ENCODE assay signal across 9 cellular contexts in the genomic region with DNA sequence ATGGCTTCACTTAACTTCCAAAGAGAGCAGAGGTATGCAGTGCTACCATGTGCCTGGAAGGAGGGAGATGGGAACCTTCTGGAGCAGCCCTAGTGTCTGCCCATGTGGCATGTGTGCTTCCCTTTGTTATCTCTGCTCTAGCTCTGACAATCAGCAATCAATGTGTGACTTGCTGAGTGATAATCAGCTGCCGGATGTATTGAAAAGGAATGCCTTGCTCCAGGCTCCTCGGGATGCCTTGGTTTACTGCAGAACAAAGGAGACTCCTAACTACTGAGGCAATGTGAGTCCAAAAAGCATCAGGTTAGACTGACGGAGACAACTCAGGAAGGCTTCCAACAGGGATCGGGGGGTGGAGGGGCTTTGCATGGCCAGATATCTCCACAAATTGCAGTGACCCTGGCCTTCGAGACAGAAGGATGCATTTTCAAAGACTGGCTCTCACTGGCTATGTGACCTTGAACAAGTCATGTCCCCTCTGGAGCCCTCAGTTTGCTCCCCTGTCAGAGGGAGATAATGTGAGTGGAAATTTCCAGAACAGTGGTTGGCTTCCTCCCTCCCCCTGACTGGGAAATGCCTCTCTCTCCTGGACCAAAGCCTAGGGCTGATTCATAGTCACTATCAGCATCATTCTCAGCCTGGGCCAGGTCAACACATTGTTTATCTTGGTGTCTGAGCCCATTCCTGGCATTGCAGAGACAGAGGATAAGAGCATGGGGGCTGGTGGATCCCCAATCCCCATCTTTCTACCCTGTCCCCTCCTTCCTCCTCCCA. TPM values are rescaled to one million over a fixed set of nuclear protein-coding genes. Genes with fewer than 3 reads are reported as not detected.
DNase-seq lines count a peak whose midpoint lies in the region; ATAC-seq and FAIRE-seq lines count a peak whose summit lies in the region.
"Had no signal": no experiment of that assay in that cellular context is flagged by ENCODE, and none has a peak within 500 bp of the region (broad histone marks: within the 10 kb centered on the region; RNA-seq: fewer than 3 reads in every experiment).

No MANE protein-coding gene starts in this region.

- H3K27ac ChIP-seq in mesodermal cell (ENCODE audit: low read depth, low read length, severe bottlenecking), result peak overlapping the region; percentile 55

- H3K4me1 ChIP-seq in mesodermal cell (ENCODE audit: control insufficient read depth, insufficient read depth, low read length, poor library complexity, severe bottlenecking), result peaks cover 14% of the 10 kb centered on the region

- intact Hi-C loops in activated naive CD4-positive, alpha-beta T cell treated with anti-CD3 and anti-CD28 coated beads for 36 hours (cut with micrococcal nuclease), result no loop called here

- H3K4me3 ChIP-seq in mesodermal cell (ENCODE audit: extremely low read depth, insufficient read depth, low read length, poor library complexity, severe bottlenecking), result no peak overlapping the region

- no peaks in the 10 kb centered on the region for H3K36me3 ChIP-seq in mesodermal cell (ENCODE audit: control insufficient read depth, insufficient read depth, low read length)

- DNase-seq in RCC 7860 (ENCODE audit: low spot score) (peak; percentile 33), fibroblast of gingiva (ENCODE audit: low read depth) (peak; percentile 47), NCI-H2107 treated with DMSO at 0.1 percent for 48 hours (lab: John Stamatoyannopoulos, UW; ENCODE audit: unreplicated experiment) (no peak)
- no peak for DNase-seq in stimulated activated CD4-positive, alpha-beta T cell treated with anti-CD3 and anti-CD28 coated beads, Interleukin-1b, Interleukin-23, amount 100 ng/mL, for 48 hours
- DNase-seq in activated naive CD4-positive, alpha-beta T cell treated with anti-CD3 and anti-CD28 coated beads for 36 hours, result no peak

- no peak for ATAC-seq in activated T-helper 17 cell treated with anti-CD3 and anti-CD28 coated beads, Interleukin-2, amount 50 U/mL, for 72 hours (replicated peaks)

- CTCF ChIA-PET in activated naive CD4-positive, alpha-beta T cell treated with anti-CD3 and anti-CD28 coated beads for 36 hours (lab: Charles Lee), result interaction anchor here (1.2 to 2.8 kb wide), 2 partner anchors 9 to 12 kb away, joined by 3 to 9 read pairs; no protein-coding TSS in a partner anchor

- H3K9me3 Mint-ChIP-seq in activated T-helper 17 cell treated with anti-CD3 and anti-CD28 coated beads, Interleukin-2, amount 50 U/mL, for 72 hours, result no peaks in the 10 kb centered on the region
- peaks cover 5% of the 10 kb centered on the region for H3K9me3 Mint-ChIP-seq in activated naive CD4-positive, alpha-beta T cell treated with anti-CD3 and anti-CD28 coated beads for 36 hours

- no peak overlapping the region for H3K4me3 Mint-ChIP-seq in activated T-helper 17 cell treated with anti-CD3 and anti-CD28 coated beads, Interleukin-2, amount 50 U/mL, for 72 hours
- no peak overlapping the region for H3K4me3 Mint-ChIP-seq in activated naive CD4-positive, alpha-beta T cell treated with anti-CD3 and anti-CD28 coated beads for 36 hours
- H3K4me3 Mint-ChIP-seq: dendritic cell treated with granulocyte-macrophage colony-stimulating factor and Interleukin-4, amounts not matched to agents 40 ng/mL and 50 ng/mL, for 4 days; IgD-negative memory B cell had no signal

- H3K9me3 ChIP-seq in mesodermal cell (ENCODE audit: control insufficient read depth, low read length), result peaks cover 5% of the 10 kb centered on the region

- FAIRE-seq in RCC 7860 (lab: Jason Lieb, UNC), result no peak

- H3K27me3 Mint-ChIP-seq in activated T-helper 17 cell treated with anti-CD3 and anti-CD28 coated beads, Interleukin-2, amount 50 U/mL, for 72 hours, result peaks cover 31% of the 10 kb centered on the region
- H3K27me3 Mint-ChIP-seq in activated naive CD4-positive, alpha-beta T cell treated with anti-CD3 and anti-CD28 coated beads for 36 hours (ENCODE audit: low read depth), result peaks cover 15% of the 10 kb centered on the region

- H3K27ac Mint-ChIP-seq in activated T-helper 17 cell treated with anti-CD3 and anti-CD28 coated beads, Interleukin-2, amount 50 U/mL, for 72 hours, result no peak overlapping the region
- no peak overlapping the region for H3K27ac Mint-ChIP-seq in activated naive CD4-positive, alpha-beta T cell treated with anti-CD3 and anti-CD28 coated beads for 36 hours
- H3K27ac Mint-ChIP-seq: dendritic cell treated with granulocyte-macrophage colony-stimulating factor and Interleukin-4, amounts not matched to agents 40 ng/mL and 50 ng/mL, for 4 days; IgD-negative memory B cell had no signal

- 60 to 75% methylated on average over 5 of the region's 5 CpGs for WGBS in mesodermal cell (ENCODE audit: insufficient coverage in 2 of 2), 2 experiments

- no peaks in the 10 kb centered on the region for H3K36me3 Mint-ChIP-seq in activated T-helper 17 cell treated with anti-CD3 and anti-CD28 coated beads, Interleukin-2, amount 50 U/mL, for 72 hours (ENCODE audit: low read depth)
- H3K36me3 Mint-ChIP-seq in activated naive CD4-positive, alpha-beta T cell treated with anti-CD3 and anti-CD28 coated beads for 36 hours (ENCODE audit: low read depth), result no peaks in the 10 kb centered on the region
- H3K36me3 Mint-ChIP-seq: IgD-negative memory B cell had no signal

- no peaks in the 10 kb centered on the region for H3K4me1 Mint-ChIP-seq in activated T-helper 17 cell treated with anti-CD3 and anti-CD28 coated beads, Interleukin-2, amount 50 U/mL, for 72 hours
- no peaks in the 10 kb centered on the region for H3K4me1 Mint-ChIP-seq in activated naive CD4-positive, alpha-beta T cell treated with anti-CD3 and anti-CD28 coated beads for 36 hours (ENCODE audit: low read depth)
- H3K4me1 Mint-ChIP-seq: IgD-negative memory B cell had no signal

RNA-seq across cellular contexts. Expression of gene CORO2B, which starts 35.8 kb away (rescaled TPM):
- polyA plus RNA-seq in mesodermal cell (2013, experiment 1 of 2), result 8.3 TPM
- polyA plus RNA-seq in mesodermal cell (2013, experiment 2 of 2), result 5.4 TPM
- under 1 TPM in 1 of 2 donors, not detected in 1; 0.26 TPM for total RNA-seq in activated T-helper 17 cell treated with anti-CD3 and anti-CD28 coated beads, Interleukin-2, amount 50 U/mL, for 72 hours
- not detected for total RNA-seq in activated naive CD4-positive, alpha-beta T cell treated with anti-CD3 and anti-CD28 coated beads for 36 hours

Comparison
In these comparisons a context has a peak if more than half of its experiments do, and no peak if none do; other contexts are left out.
1. DNase-seq: peak in RCC 7860 (single experiment) and fibroblast of gingiva (single experiment); none in stimulated activated CD4-positive, alpha-beta T cell treated with anti-CD3 and anti-CD28 coated beads, Interleukin-1b, Interleukin-23, amount 100 ng/mL, for 48 hours (single experiment), activated naive CD4-positive, alpha-beta T cell treated with anti-CD3 and anti-CD28 coated beads for 36 hours (single experiment) and NCI-H2107 treated with DMSO at 0.1 percent for 48 hours (single experiment).